ENCODE assay signal across 8 cellular contexts in the genomic region with DNA sequence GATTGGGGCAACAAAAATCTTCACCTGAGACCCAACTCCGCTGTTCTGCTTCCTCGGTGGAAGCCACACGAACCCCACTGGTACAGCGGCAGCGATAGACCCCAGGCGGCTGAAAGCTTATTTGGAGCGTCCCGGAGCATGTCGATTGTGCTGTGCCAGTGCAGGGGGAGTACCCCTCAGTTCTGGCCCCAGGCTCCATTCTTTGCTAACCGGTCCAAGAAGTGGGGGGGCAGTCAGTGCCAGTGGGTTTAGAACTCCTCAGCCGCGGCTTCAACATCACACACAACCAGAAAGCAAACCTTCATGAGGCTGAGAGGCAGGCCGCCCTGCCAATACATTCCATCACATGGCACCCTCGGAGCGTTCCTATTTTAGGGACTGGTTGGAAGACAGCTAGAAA.
DNase-seq lines count a peak whose midpoint lies in the region; ATAC-seq and TF ChIP-seq lines count a peak whose summit lies in the region.

No MANE protein-coding gene starts in this region.

- DNase-seq in NB4 (ENCODE audit: low read depth) (no peak), ecto neural progenitor cell (ENCODE audit: low spot score) (peak; percentile 66), nephron progenitor cell (no peak), NCI-H774 (lab: John Stamatoyannopoulos, UW) (no peak)

- no peaks in the 10 kb centered on the region for H3K9me3 Mint-ChIP-seq in nephron progenitor cell

- H3K4me2 ChIP-seq in BLaER1 treated with 17β-estradiol and CSF1 and Interleukin-3, amounts not matched to agents 10 nM and 100 nM = peak overlapping the region; percentile 78 to 98 (median 94)

- H3K4me1 ChIP-seq in BLaER1 treated with 17β-estradiol and CSF1 and Interleukin-3, amounts not matched to agents 10 nM and 100 nM = peaks cover 65 to 72% (median 71%) of the 10 kb centered on the region in 10 experiments

- H3K36me3 Mint-ChIP-seq in nephron progenitor cell (ENCODE audit: low read depth) = peaks cover 10% of the 10 kb centered on the region

- H3K36me3 ChIP-seq in BLaER1 treated with 17β-estradiol and CSF1 and Interleukin-3, amounts not matched to agents 10 nM and 100 nM = peaks cover 0 to 11% (median 0%) of the 10 kb centered on the region in 11 experiments; a peak in 5 of 22 replicates

- H3K27ac ChIP-seq in BLaER1 treated with 17β-estradiol and CSF1 and Interleukin-3, amounts not matched to agents 10 nM and 100 nM = peak overlapping the region; percentile 73 to 100 (median 98)

- H3K4me1 Mint-ChIP-seq in nephron progenitor cell = peaks cover 63% of the 10 kb centered on the region

- TF ChIP-seq CTCF in NB4 (IDR thresholded peaks at IDR 0.05; ENCODE audit: low read depth, low read length) = no peak
- TF ChIP-seq CTCF in nephron progenitor cell (IDR thresholded peaks at IDR 0.05) = no peak

- ATAC-seq in HG03520 (IDR thresholded peaks at IDR 0.05; ENCODE audit: unreplicated experiment) (no peak), GM18909 (IDR thresholded peaks at IDR 0.05; ENCODE audit: poor library complexity, unreplicated experiment) (no peak), HG03139 (IDR thresholded peaks at IDR 0.05; ENCODE audit: unreplicated experiment) (no peak)

- peak overlapping the region; percentile 60 to 98 (median 92) for H3K4me3 ChIP-seq in BLaER1 treated with 17β-estradiol and CSF1 and Interleukin-3, amounts not matched to agents 10 nM and 100 nM
- H3K4me3 ChIP-seq in NB4 (ENCODE audit: low read depth, low read length) = peak overlapping the region; percentile 45

- peaks cover 0 to 25% (median 9%) of the 10 kb centered on the region in 11 experiments; a peak in 9 of 22 replicates for H4K20me1 ChIP-seq in BLaER1 treated with 17β-estradiol and CSF1 and Interleukin-3, amounts not matched to agents 10 nM and 100 nM

- no peak for TF ChIP-seq POLR2A in NB4 (IDR thresholded peaks at IDR 0.05; ENCODE audit: extremely low read depth, insufficient read length)

- peaks cover 2% of the 10 kb centered on the region for H3K27me3 Mint-ChIP-seq in nephron progenitor cell (ENCODE audit: low read depth, poor library complexity)

- H3K4me3 Mint-ChIP-seq in nephron progenitor cell = peak overlapping the region; percentile 79

- no peaks in the 10 kb centered on the region for H3K9me3 ChIP-seq in BLaER1 treated with 17β-estradiol and CSF1 and Interleukin-3, amounts not matched to agents 10 nM and 100 nM (replicated peaks in 1 of 11)

- H3K27ac Mint-ChIP-seq in nephron progenitor cell = peak overlapping the region; percentile 59

- H3K9ac ChIP-seq in BLaER1 treated with 17β-estradiol and CSF1 and Interleukin-3, amounts not matched to agents 10 nM and 100 nM = peak overlapping the region; percentile 74 to 100 (median 98)

- no peaks in the 10 kb centered on the region for H3K27me3 ChIP-seq in BLaER1 treated with 17β-estradiol and CSF1 and Interleukin-3, amounts not matched to agents 10 nM and 100 nM
